Comparison of ENCODE assay signal across 11 cellular contexts in the genomic region with DNA sequence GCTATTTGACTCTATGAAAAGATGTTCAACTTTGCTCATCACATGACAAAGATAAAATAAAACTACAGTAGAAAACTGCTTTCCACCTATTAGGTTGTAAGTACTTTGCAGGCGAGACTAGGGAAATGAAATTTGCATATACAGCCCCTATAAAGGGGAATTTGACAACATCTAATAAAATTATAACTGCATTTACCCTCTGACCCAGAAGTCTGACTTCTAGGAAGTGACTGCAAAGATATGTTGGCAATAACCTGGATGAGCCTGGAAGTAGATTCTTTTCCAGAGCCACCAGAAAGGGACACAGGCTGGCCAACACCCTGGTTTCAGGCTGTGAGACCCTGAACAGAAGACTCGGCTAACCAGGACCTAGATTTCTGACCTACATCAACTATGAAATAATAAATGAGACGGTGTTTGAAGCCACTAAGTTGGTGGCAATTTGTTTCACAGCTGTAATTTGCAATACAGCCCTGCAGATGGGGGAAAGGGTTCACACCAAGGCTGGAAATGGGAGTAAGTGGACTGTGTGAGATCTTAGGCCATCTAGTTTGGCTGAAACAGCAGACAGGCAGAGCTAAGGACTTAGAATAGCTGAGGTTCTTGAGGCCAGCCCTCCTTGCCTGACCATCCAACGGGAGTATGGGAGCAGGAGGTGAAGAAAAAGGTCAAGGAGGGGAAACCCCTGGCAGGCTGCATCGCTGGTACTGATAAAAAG.
DNase-seq lines count a peak whose midpoint lies in the region; ATAC-seq and TF ChIP-seq lines count a peak whose summit lies in the region.
"Had no signal": no experiment of that assay in that cellular context is flagged by ENCODE, and none has a peak within 500 bp of the region (broad histone marks: within the 10 kb centered on the region; RNA-seq: fewer than 3 reads in every experiment).

No MANE protein-coding gene starts in this region.

- H3K4me3 Mint-ChIP-seq in osteocyte (ENCODE audit: unreplicated experiment) = no peak overlapping the region
- H3K4me3 Mint-ChIP-seq: memory B cell had no signal

- no peaks in the 10 kb centered on the region for H3K9me3 Mint-ChIP-seq in osteocyte (ENCODE audit: unreplicated experiment)

- H3K36me3 Mint-ChIP-seq in osteocyte (ENCODE audit: unreplicated experiment) = no peaks in the 10 kb centered on the region

- no peak overlapping the region for H3K27ac Mint-ChIP-seq in osteocyte (ENCODE audit: unreplicated experiment)
- H3K27ac Mint-ChIP-seq: memory B cell had no signal

- H3K27me3 ChIP-seq in GM06990 (replicated peaks; ENCODE audit: control insufficient read depth, insufficient read depth, low read length) = no peaks in the 10 kb centered on the region

- no peak for ATAC-seq in esophagus mucosa

- H3K27me3 Mint-ChIP-seq in osteocyte (ENCODE audit: unreplicated experiment) = no peaks in the 10 kb centered on the region
- H3K27me3 Mint-ChIP-seq: memory B cell had no signal

- DNase-seq in GM06990 (ENCODE audit: extremely low read depth, insufficient read length) (no peak), NCI-H526 (lab: John Stamatoyannopoulos, UW) (peak; percentile 35), fibroblast of gingiva (ENCODE audit: low read depth) (peak; percentile 35), osteocyte (ENCODE audit: extremely low spot score, unreplicated experiment) (no peak), amniotic stem cell (lab: John Stamatoyannopoulos, UW) (no peak), T-helper 2 cell (no peak)
- no peak for DNase-seq in stimulated activated naive CD4-positive, alpha-beta T cell treated with Interleukin-2 at 50 U/mL for 16 hours (lab: John Stamatoyannopoulos, UW)
- DNase-seq: central memory CD4-positive, alpha-beta T cell; NCI-H1105 had no signal

- no peaks in the 10 kb centered on the region for H3K36me3 ChIP-seq in GM06990 (ENCODE audit: control insufficient read depth, insufficient read depth, low read length)

- no peak overlapping the region for H3K4me3 ChIP-seq in GM06990 (replicated peaks; ENCODE audit: low read depth, low read length)

- H3K4me1 Mint-ChIP-seq in osteocyte (ENCODE audit: unreplicated experiment) = peaks cover 3% of the 10 kb centered on the region

- TF ChIP-seq CTCF in GM06990 (IDR thresholded peaks at IDR 0.05; ENCODE audit: insufficient read depth, low read length, poor library complexity, severe bottlenecking) (peak; percentile 7), osteocyte (IDR thresholded peaks at IDR 0.05) (peak; percentile 32)

Comparison
In these comparisons a context has a peak if more than half of its experiments do, and no peak if none do; other contexts are left out.
1. DNase-seq: peak in NCI-H526 (2 of 2) and fibroblast of gingiva (single experiment); none in GM06990 (single experiment), osteocyte (single experiment), amniotic stem cell (single experiment), stimulated activated naive CD4-positive, alpha-beta T cell treated with Interleukin-2 at 50 U/mL for 16 hours (single experiment) and T-helper 2 cell (0 of 5).